Comparison of ENCODE assay signal across 19 cellular contexts in genomic region chr4:142615324-142615665, GRCh38.
DNase-seq lines count a peak whose midpoint lies in the region; FAIRE-seq and TF ChIP-seq lines count a peak whose summit lies in the region.
"Had no signal": no experiment of that assay in that cellular context is flagged by ENCODE, and none has a peak within 500 bp of the region (broad histone marks: within the 10 kb centered on the region; RNA-seq: fewer than 3 reads in every experiment).

No MANE protein-coding gene starts in this region.

- intact Hi-C loops in activated T-helper 1 cell treated with anti-CD3 and anti-CD28 coated beads, Interleukin-12 subunit alpha, Interleukin-12 subunit beta, Interleukin-2, Interleukin-4 antibody, amounts not matched to agents 30 ng/mL and 10 ng/mL and 1 ng/mL, durations not matched to agents 14 hours and 24 hours and 36 hours (cut with micrococcal nuclease) = no loop called here

- H3K27me3 ChIP-seq in bronchial epithelial cell (ENCODE audit: control insufficient read depth, insufficient read depth, low read length) = no peaks in the 10 kb centered on the region
- H3K27me3 ChIP-seq: dorsolateral prefrontal cortex, spleen had no signal

- no peak overlapping the region for H3K4me3 ChIP-seq in bronchial epithelial cell (ENCODE audit: low read depth, low read length)
- H3K4me3 ChIP-seq: dorsolateral prefrontal cortex, K562, spleen had no signal

- DNase-seq in Daoy (ENCODE audit: low read depth) (peak; percentile 56), LoVo (ENCODE audit: low spot score) (peak; percentile 38), bronchial epithelial cell (ENCODE audit: low read depth) (peak; percentile 75), kidney tubule cell (ENCODE audit: low spot score) (peak; percentile 77), NCI-H774 (lab: John Stamatoyannopoulos, UW) (no peak), medulla oblongata (ENCODE audit: extremely low spot score) (no peak), nephron progenitor cell (no peak)
- DNase-seq in activated T-helper 1 cell treated with anti-CD3 and anti-CD28 coated beads, Interleukin-12 subunit alpha, Interleukin-12 subunit beta, Interleukin-2, Interleukin-4 antibody, amounts not matched to agents 30 ng/mL and 10 ng/mL and 1 ng/mL, durations not matched to agents 14 hours and 24 hours and 36 hours (ENCODE audit: low spot score) = no peak
- DNase-seq: activated CD8-positive, alpha-beta T cell treated with anti-CD3 and anti-CD28 coated beads for 36 hours; amygdala; DMS 273 treated with DMSO at 0.1 percent for 48 hours; dorsolateral prefrontal cortex; midbrain; NCI-H1417; NCI-H446 treated with DMSO at 0.1 percent for 48 hours; nucleus accumbens; spleen; stimulated activated naive CD8-positive, alpha-beta T cell treated with anti-CD3 and anti-CD28 coated beads, Interleukin-15, Interleukin-2, amounts not matched to agents 100 U/mL and 50 U/mL, for 24 hours had no signal

- no peak for TF ChIP-seq CTCF in bronchial epithelial cell (IDR thresholded peaks at IDR 0.05; ENCODE audit: insufficient read depth, low read length, severe bottlenecking)
- TF ChIP-seq CTCF in nephron progenitor cell (IDR thresholded peaks at IDR 0.05) = no peak

- no peak overlapping the region for H3K27ac Mint-ChIP-seq in nephron progenitor cell
- H3K27ac Mint-ChIP-seq in activated T-helper 1 cell treated with anti-CD3 and anti-CD28 coated beads, Interleukin-12 subunit alpha, Interleukin-12 subunit beta, Interleukin-2, Interleukin-4 antibody, amounts not matched to agents 30 ng/mL and 10 ng/mL and 1 ng/mL, durations not matched to agents 14 hours and 24 hours and 36 hours = no peak overlapping the region
- H3K27ac Mint-ChIP-seq: activated CD8-positive, alpha-beta T cell treated with anti-CD3 and anti-CD28 coated beads for 36 hours had no signal

- no peaks in the 10 kb centered on the region for H3K4me1 Mint-ChIP-seq in nephron progenitor cell
- no peaks in the 10 kb centered on the region for H3K4me1 Mint-ChIP-seq in activated T-helper 1 cell treated with anti-CD3 and anti-CD28 coated beads, Interleukin-12 subunit alpha, Interleukin-12 subunit beta, Interleukin-2, Interleukin-4 antibody, amounts not matched to agents 30 ng/mL and 10 ng/mL and 1 ng/mL, durations not matched to agents 14 hours and 24 hours and 36 hours (ENCODE audit: low read depth)

- no peaks in the 10 kb centered on the region for H3K36me3 ChIP-seq in bronchial epithelial cell (ENCODE audit: control insufficient read depth, insufficient read depth, low read length)
- H3K36me3 ChIP-seq: spleen had no signal

- no peaks in the 10 kb centered on the region for H3K36me3 Mint-ChIP-seq in nephron progenitor cell (ENCODE audit: low read depth)
- H3K36me3 Mint-ChIP-seq in activated T-helper 1 cell treated with anti-CD3 and anti-CD28 coated beads, Interleukin-12 subunit alpha, Interleukin-12 subunit beta, Interleukin-2, Interleukin-4 antibody, amounts not matched to agents 30 ng/mL and 10 ng/mL and 1 ng/mL, durations not matched to agents 14 hours and 24 hours and 36 hours (ENCODE audit: low read depth) = peaks cover 8% of the 10 kb centered on the region

- no peak for FAIRE-seq in bronchial epithelial cell (lab: Jason Lieb, UNC)
- FAIRE-seq: K562 had no signal

- peaks cover 12% of the 10 kb centered on the region for H3K9me3 Mint-ChIP-seq in nephron progenitor cell
- H3K9me3 Mint-ChIP-seq in activated T-helper 1 cell treated with anti-CD3 and anti-CD28 coated beads, Interleukin-12 subunit alpha, Interleukin-12 subunit beta, Interleukin-2, Interleukin-4 antibody, amounts not matched to agents 30 ng/mL and 10 ng/mL and 1 ng/mL, durations not matched to agents 14 hours and 24 hours and 36 hours = peaks cover 47% of the 10 kb centered on the region

- H3K27me3 Mint-ChIP-seq in nephron progenitor cell (ENCODE audit: low read depth, poor library complexity) = no peaks in the 10 kb centered on the region
- no peaks in the 10 kb centered on the region for H3K27me3 Mint-ChIP-seq in activated T-helper 1 cell treated with anti-CD3 and anti-CD28 coated beads, Interleukin-12 subunit alpha, Interleukin-12 subunit beta, Interleukin-2, Interleukin-4 antibody, amounts not matched to agents 30 ng/mL and 10 ng/mL and 1 ng/mL, durations not matched to agents 14 hours and 24 hours and 36 hours (ENCODE audit: insufficient read depth)
- H3K27me3 Mint-ChIP-seq: activated CD8-positive, alpha-beta T cell treated with anti-CD3 and anti-CD28 coated beads for 36 hours had no signal

- no peak overlapping the region for H3K4me3 Mint-ChIP-seq in nephron progenitor cell
- H3K4me3 Mint-ChIP-seq in activated T-helper 1 cell treated with anti-CD3 and anti-CD28 coated beads, Interleukin-12 subunit alpha, Interleukin-12 subunit beta, Interleukin-2, Interleukin-4 antibody, amounts not matched to agents 30 ng/mL and 10 ng/mL and 1 ng/mL, durations not matched to agents 14 hours and 24 hours and 36 hours = no peak overlapping the region
- H3K4me3 Mint-ChIP-seq: activated CD8-positive, alpha-beta T cell treated with anti-CD3 and anti-CD28 coated beads for 36 hours had no signal

Comparison
In these comparisons a context has a peak if more than half of its experiments do, and no peak if none do; other contexts are left out.
1. DNase-seq: peak in Daoy (single experiment), LoVo (single experiment), bronchial epithelial cell (single experiment) and kidney tubule cell (single experiment); none in NCI-H774 (single experiment), medulla oblongata (single experiment), nephron progenitor cell (single experiment) and activated T-helper 1 cell treated with anti-CD3 and anti-CD28 coated beads, Interleukin-12 subunit alpha, Interleukin-12 subunit beta, Interleukin-2, Interleukin-4 antibody, amounts not matched to agents 30 ng/mL and 10 ng/mL and 1 ng/mL, durations not matched to agents 14 hours and 24 hours and 36 hours (single experiment).